ENCODE assay signal across 10 cellular contexts in the genomic region with DNA sequence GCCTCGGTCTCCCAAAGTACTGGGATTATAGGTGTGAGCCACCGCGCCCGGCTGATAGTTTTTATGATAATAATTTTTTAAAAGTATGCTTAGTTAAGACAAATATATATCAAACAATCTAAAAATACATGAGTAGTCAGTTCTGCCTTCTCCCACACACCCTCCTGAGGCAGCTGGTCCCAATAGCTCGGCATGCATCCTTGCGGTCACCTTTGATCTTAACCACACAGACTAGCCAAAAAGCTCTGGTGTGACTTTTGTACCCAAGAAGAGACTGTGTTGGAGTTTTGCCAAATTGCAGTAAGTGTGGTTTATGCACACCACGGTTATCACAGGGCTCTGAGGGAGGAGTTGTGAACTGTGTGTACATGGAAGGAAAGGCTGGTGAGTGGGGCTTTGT. TPM values are rescaled to one million over a fixed set of nuclear protein-coding genes. Genes with fewer than 3 reads are reported as not detected.
DNase-seq lines count a peak whose midpoint lies in the region; ATAC-seq and TF ChIP-seq lines count a peak whose summit lies in the region.
"Had no signal": no experiment of that assay in that cellular context is flagged by ENCODE, and none has a peak within 500 bp of the region (broad histone marks: within the 10 kb centered on the region; RNA-seq: fewer than 3 reads in every experiment).

No MANE protein-coding gene starts in this region.

- H3K36me3 Mint-ChIP-seq in activated naive CD4-positive, alpha-beta T cell treated with anti-CD3 and anti-CD28 coated beads, Interleukin-2, amount 10 ng/mL, durations not matched to agents 7 days and 5 days, result peaks cover 2% of the 10 kb centered on the region

- ATAC-seq in HG02840 (IDR thresholded peaks at IDR 0.05; ENCODE audit: low FRiP score, unreplicated experiment) (no peak), HG03139 (IDR thresholded peaks at IDR 0.05; ENCODE audit: unreplicated experiment) (no peak)

- H3K27me3 ChIP-seq in BLaER1 treated with 17β-estradiol and CSF1 and Interleukin-3, amounts not matched to agents 10 nM and 100 nM, result peaks cover 0 to 24% (median 4%) of the 10 kb centered on the region in 11 experiments; a peak in 7 of 22 replicates
- no peaks in the 10 kb centered on the region for H3K27me3 ChIP-seq in SK-N-SH (ENCODE audit: insufficient read depth)

- peak overlapping the region in 4 of 11 experiments; percentile 20 to 58 (median 39); a peak in 4 of 22 replicates for H3K9ac ChIP-seq in BLaER1 treated with 17β-estradiol and CSF1 and Interleukin-3, amounts not matched to agents 10 nM and 100 nM
- H3K9ac ChIP-seq in SK-N-SH, result no peak overlapping the region

- peaks cover 3% of the 10 kb centered on the region for H3F3A ChIP-seq in SK-N-SH (replicated peaks; ENCODE audit: insufficient read depth)

- DNase-seq in T-helper 9 cell (peak; percentile 61), SK-N-SH (no peak), midbrain (lab: John Stamatoyannopoulos, UW) (no peak)
- DNase-seq in activated naive CD4-positive, alpha-beta T cell treated with anti-CD3 and anti-CD28 coated beads, Interleukin-2, amount 10 ng/mL, durations not matched to agents 7 days and 5 days, result peak; percentile 83
- peak; percentile 33 to 62 for DNase-seq in stimulated activated CD4-positive, alpha-beta T cell treated with anti-CD3 and anti-CD28 coated beads, Interleukin-12 subunit alpha, Interleukin-12 subunit beta, amount 100 ng/mL, for 24 hours (ENCODE audit: low read depth in 2 of 2)
- DNase-seq: caudate nucleus, NCI-H82 had no signal

- no peaks in the 10 kb centered on the region for H3K9me3 ChIP-seq in BLaER1 treated with 17β-estradiol and CSF1 and Interleukin-3, amounts not matched to agents 10 nM and 100 nM (replicated peaks in 1 of 11)
- no peaks in the 10 kb centered on the region for H3K9me3 ChIP-seq in SK-N-SH

- peaks cover 42% of the 10 kb centered on the region for H3K4me1 Mint-ChIP-seq in activated naive CD4-positive, alpha-beta T cell treated with anti-CD3 and anti-CD28 coated beads, Interleukin-2, amount 10 ng/mL, durations not matched to agents 7 days and 5 days

- no peaks in the 10 kb centered on the region for H3K9me3 Mint-ChIP-seq in activated naive CD4-positive, alpha-beta T cell treated with anti-CD3 and anti-CD28 coated beads, Interleukin-2, amount 10 ng/mL, durations not matched to agents 7 days and 5 days

- peak overlapping the region; percentile 20 to 83 (median 77); a peak in 21 of 22 replicates for H3K4me2 ChIP-seq in BLaER1 treated with 17β-estradiol and CSF1 and Interleukin-3, amounts not matched to agents 10 nM and 100 nM
- no peak overlapping the region for H3K4me2 ChIP-seq in SK-N-SH

- peaks cover 18% of the 10 kb centered on the region for H3K27me3 Mint-ChIP-seq in activated naive CD4-positive, alpha-beta T cell treated with anti-CD3 and anti-CD28 coated beads, Interleukin-2, amount 10 ng/mL, durations not matched to agents 7 days and 5 days

- no peak for TF ChIP-seq EP300 in SK-N-SH (IDR thresholded peaks at IDR 0.05; ENCODE audit: borderline replicate concordance in 1 of 2, low read depth in 1 of 2, low read length in 1 of 2)

- peaks cover 0 to 100% (median 0%) of the 10 kb centered on the region in 11 experiments; a peak in 10 of 22 replicates for H3K36me3 ChIP-seq in BLaER1 treated with 17β-estradiol and CSF1 and Interleukin-3, amounts not matched to agents 10 nM and 100 nM
- peaks cover 36 to 58% of the 10 kb centered on the region in 2 experiments for H3K36me3 ChIP-seq in SK-N-SH (replicated peaks in 1 of 2; ENCODE audit: control insufficient read depth in 1 of 2, insufficient read depth in 2 of 2, low read length in 1 of 2)

- peak overlapping the region; percentile 9 for H3K27ac Mint-ChIP-seq in activated naive CD4-positive, alpha-beta T cell treated with anti-CD3 and anti-CD28 coated beads, Interleukin-2, amount 10 ng/mL, durations not matched to agents 7 days and 5 days

- no peak for TF ChIP-seq CTCF in SK-N-SH (IDR thresholded peaks at IDR 0.05)

- peaks cover 0 to 100% (median 0%) of the 10 kb centered on the region in 11 experiments; a peak in 8 of 22 replicates for H4K20me1 ChIP-seq in BLaER1 treated with 17β-estradiol and CSF1 and Interleukin-3, amounts not matched to agents 10 nM and 100 nM
- no peaks in the 10 kb centered on the region for H4K20me1 ChIP-seq in SK-N-SH (ENCODE audit: insufficient read depth)

- H3K4me3 ChIP-seq in BLaER1 treated with 17β-estradiol and CSF1 and Interleukin-3, amounts not matched to agents 10 nM and 100 nM, result 0 out of 20 replicates have a peak overlapping the region, but pooled peaks of 3 of the 10 experiments have one; percentile 17 to 29 (median 20)
- H3K4me3 ChIP-seq in SK-N-SH (ENCODE audit: low read depth in 2 of 2, low read length in 1 of 2), result no peak overlapping the region

- H3K9me2 ChIP-seq in SK-N-SH, result no peaks in the 10 kb centered on the region

- no peaks in the 10 kb centered on the region for H3K79me2 ChIP-seq in SK-N-SH (ENCODE audit: insufficient read depth)

- H3K4me1 ChIP-seq in BLaER1 treated with 17β-estradiol and CSF1 and Interleukin-3, amounts not matched to agents 10 nM and 100 nM, result peaks cover 0 to 53% (median 40%) of the 10 kb centered on the region in 10 experiments; a peak in 18 of 20 replicates
- no peaks in the 10 kb centered on the region for H3K4me1 ChIP-seq in SK-N-SH (ENCODE audit: control insufficient read depth in 1 of 2, insufficient read depth in 2 of 2, low read depth in 1 of 2, low read length in 1 of 2)

- no peak overlapping the region for H3K4me3 Mint-ChIP-seq in activated naive CD4-positive, alpha-beta T cell treated with anti-CD3 and anti-CD28 coated beads, Interleukin-2, amount 10 ng/mL, durations not matched to agents 7 days and 5 days

- CTCF ChIA-PET in activated naive CD4-positive, alpha-beta T cell treated with anti-CD3 and anti-CD28 coated beads, Interleukin-2, amount 10 ng/mL, durations not matched to agents 7 days and 5 days (lab: Charles Lee), result interaction anchor here (0.5 to 0.6 kb wide), 2 partner anchors 47 to 340 kb away, joined by 3 to 5 read pairs; a partner anchor contains a TSS
- CTCF ChIA-PET in SK-N-SH (lab: Yijun Ruan, JAX), result no interaction called here

- no peak overlapping the region for H2AFZ ChIP-seq in SK-N-SH (ENCODE audit: low read depth)

- peak overlapping the region in 3 of 11 experiments; percentile 42 to 70 (median 60); a peak in 5 of 22 replicates for H3K27ac ChIP-seq in BLaER1 treated with 17β-estradiol and CSF1 and Interleukin-3, amounts not matched to agents 10 nM and 100 nM
- H3K27ac ChIP-seq in SK-N-SH (ENCODE audit: low read depth in 2 of 2, low read length in 1 of 2), result no peak overlapping the region

- 95% methylated on average over 7 of the region's 7 CpGs for WGBS in SK-N-SH (ENCODE audit: low lambda C conversion rate)

- no peak for TF ChIP-seq RAD21 in SK-N-SH (IDR thresholded peaks at IDR 0.05; ENCODE audit: low read length)

- POLR2A ChIA-PET in SK-N-SH (lab: Yijun Ruan, JAX), result no interaction called here

TF ChIP-seq in SK-N-SH, 30 proteins besides CTCF, POLR2A, EP300 and RAD21 (continues in another document):
- TF ChIP-seq TCF12 (IDR thresholded peaks at IDR 0.05), result no peak
- TF ChIP-seq, protein P1, sequence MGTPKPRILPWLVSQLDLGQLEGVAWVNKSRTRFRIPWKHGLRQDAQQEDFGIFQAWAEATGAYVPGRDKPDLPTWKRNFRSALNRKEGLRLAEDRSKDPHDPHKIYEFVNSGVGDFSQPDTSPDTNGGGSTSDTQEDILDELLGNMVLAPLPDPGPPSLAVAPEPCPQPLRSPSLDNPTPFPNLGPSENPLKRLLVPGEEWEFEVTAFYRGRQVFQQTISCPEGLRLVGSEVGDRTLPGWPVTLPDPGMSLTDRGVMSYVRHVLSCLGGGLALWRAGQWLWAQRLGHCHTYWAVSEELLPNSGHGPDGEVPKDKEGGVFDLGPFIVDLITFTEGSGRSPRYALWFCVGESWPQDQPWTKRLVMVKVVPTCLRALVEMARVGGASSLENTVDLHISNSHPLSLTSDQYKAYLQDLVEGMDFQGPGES (IDR thresholded peaks at IDR 0.05; ENCODE audit: low read depth, low read length), result no peak
- TF ChIP-seq YY1 (IDR thresholded peaks at IDR 0.05; ENCODE audit: low read depth), result no peak
- TF ChIP-seq FOSL2 (IDR thresholded peaks at IDR 0.05; ENCODE audit: borderline replicate concordance, low read depth), result no peak
- no peak for TF ChIP-seq TAF1 (IDR thresholded peaks at IDR 0.05; ENCODE audit: borderline replicate concordance, low read depth, low read length)
- TF ChIP-seq GATA2 (CRISPR knock-in tag; IDR thresholded peaks at IDR 0.05), result no peak
- no peak for TF ChIP-seq RFX5 (IDR thresholded peaks at IDR 0.05; ENCODE audit: low read length)
- TF ChIP-seq FOXM1 (IDR thresholded peaks at IDR 0.05; ENCODE audit: low read depth), result no peak
- no peak for TF ChIP-seq JUND (IDR thresholded peaks at IDR 0.05)
- TF ChIP-seq, protein P2, sequence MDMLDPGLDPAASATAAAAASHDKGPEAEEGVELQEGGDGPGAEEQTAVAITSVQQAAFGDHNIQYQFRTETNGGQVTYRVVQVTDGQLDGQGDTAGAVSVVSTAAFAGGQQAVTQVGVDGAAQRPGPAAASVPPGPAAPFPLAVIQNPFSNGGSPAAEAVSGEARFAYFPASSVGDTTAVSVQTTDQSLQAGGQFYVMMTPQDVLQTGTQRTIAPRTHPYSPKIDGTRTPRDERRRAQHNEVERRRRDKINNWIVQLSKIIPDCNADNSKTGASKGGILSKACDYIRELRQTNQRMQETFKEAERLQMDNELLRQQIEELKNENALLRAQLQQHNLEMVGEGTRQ (IDR thresholded peaks at IDR 0.05; ENCODE audit: borderline replicate concordance, low read depth, low read length), result no peak
- TF ChIP-seq SMC3 (IDR thresholded peaks at IDR 0.05; ENCODE audit: low read depth, low read length), result no peak
- no peak for TF ChIP-seq FOXJ3 (CRISPR knock-in tag; IDR thresholded peaks at IDR 0.05)
- no peak for TF ChIP-seq ELF1 (IDR thresholded peaks at IDR 0.05)
- no peak for TF ChIP-seq RXRA (IDR thresholded peaks at IDR 0.05; ENCODE audit: borderline replicate concordance, low read depth)
- no peak for TF ChIP-seq TEAD4 (IDR thresholded peaks at IDR 0.05; ENCODE audit: borderline replicate concordance, insufficient read depth)
- TF ChIP-seq POLR2AphosphoS5 (IDR thresholded peaks at IDR 0.05; ENCODE audit: low read depth, low read length), result no peak
- TF ChIP-seq CHD2 (IDR thresholded peaks at IDR 0.05; ENCODE audit: low read length, partially characterized antibody), result no peak
- no peak for TF ChIP-seq NRF1 (IDR thresholded peaks at IDR 0.05; ENCODE audit: low read depth, low read length)
- TF ChIP-seq NFIC (IDR thresholded peaks at IDR 0.05; ENCODE audit: borderline replicate concordance), result no peak

RNA-seq across cellular contexts. Expression of a gene that starts 25.6 kb away (rescaled TPM):
- 31.7 and 37.1 TPM in 2 replicates for polyA plus RNA-seq in SK-N-SH (2012; rRNA removed)
- polyA plus RNA-seq in SK-N-SH (2012; cell fraction: cytosol; rRNA removed), result 19.4 and 24.0 TPM in 2 replicates
- 161 and 199 TPM in 2 replicates for polyA plus RNA-seq in SK-N-SH (2012; cell fraction: nucleus; rRNA removed)

RNA-seq across cellular contexts. Expression of a gene that starts 51.7 kb away (rescaled TPM):
- polyA plus RNA-seq in SK-N-SH (2012; rRNA removed), result 25.0 and 33.9 TPM in 2 replicates
- polyA plus RNA-seq in SK-N-SH (2012; cell fraction: cytosol; rRNA removed), result 11.8 and 23.1 TPM in 2 replicates
- 87.3 and 99.7 TPM in 2 replicates for polyA plus RNA-seq in SK-N-SH (2012; cell fraction: nucleus; rRNA removed)

Comparison
In these comparisons a context has a peak if more than half of its experiments do, and no peak if none do; other contexts are left out.
1. DNase-seq: peak in T-helper 9 cell (single experiment), activated naive CD4-positive, alpha-beta T cell treated with anti-CD3 and anti-CD28 coated beads, Interleukin-2, amount 10 ng/mL, durations not matched to agents 7 days and 5 days (single experiment) and stimulated activated CD4-positive, alpha-beta T cell treated with anti-CD3 and anti-CD28 coated beads, Interleukin-12 subunit alpha, Interleukin-12 subunit beta, amount 100 ng/mL, for 24 hours (2 of 2); none in SK-N-SH (single experiment) and midbrain (single experiment).